In genomic region chr10:51085204-51085603, GRCh38 we compare ENCODE assay signal across 26 cellular contexts. TPM values are rescaled to one million over a fixed set of nuclear protein-coding genes. Genes with fewer than 3 reads are reported as not detected.
DNase-seq lines count a peak whose midpoint lies in the region; ATAC-seq, FAIRE-seq and TF ChIP-seq lines count a peak whose summit lies in the region.
"Had no signal": no experiment of that assay in that cellular context is flagged by ENCODE, and none has a peak within 500 bp of the region (broad histone marks: within the 10 kb centered on the region; RNA-seq: fewer than 3 reads in every experiment).

No MANE protein-coding gene starts in this region.

- CTCF ChIA-PET in SK-N-SH (lab: Yijun Ruan, JAX), result interaction anchor here (2.4 kb wide), 1 partner anchor 21 kb away, joined by 10 read pairs; no protein-coding TSS in a partner anchor

- POLR2A ChIA-PET in SK-N-SH (lab: Yijun Ruan, JAX), result no interaction called here

- H3K79me2 ChIP-seq in neural cell (replicated peaks; ENCODE audit: insufficient read depth, low read length), result no peaks in the 10 kb centered on the region
- no peaks in the 10 kb centered on the region for H3K79me2 ChIP-seq in SK-N-SH (ENCODE audit: insufficient read depth)

- TF ChIP-seq EP300 in neural cell (conservative IDR thresholded peaks at IDR 0.05; ENCODE audit: poor library complexity, severe bottlenecking), result peak; percentile 95
- TF ChIP-seq EP300 in SK-N-SH (IDR thresholded peaks at IDR 0.05; ENCODE audit: borderline replicate concordance in 1 of 2, low read depth in 1 of 2, low read length in 1 of 2), result no peak

- peak; percentile 67 for FAIRE-seq in urothelium cell line (lab: Jason Lieb, UNC)
- FAIRE-seq: A549, D721Med, GM12891, GM18507 had no signal

- H3K9ac ChIP-seq in neural cell (ENCODE audit: low read length), result no peak overlapping the region
- H3K9ac ChIP-seq in SK-N-SH, result no peak overlapping the region
- H3K9ac ChIP-seq: BLaER1 treated with 17β-estradiol and CSF1 and Interleukin-3, amounts not matched to agents 10 nM and 100 nM had no signal

- TF ChIP-seq CTCF in neural cell (IDR thresholded peaks at IDR 0.05; ENCODE audit: poor library complexity, severe bottlenecking), result no peak
- no peak for TF ChIP-seq CTCF in SK-N-SH (IDR thresholded peaks at IDR 0.05)

- ATAC-seq in left ventricle myocardium superior (peak; percentile 33), right cardiac atrium (no peak), HG03108 (IDR thresholded peaks at IDR 0.05; ENCODE audit: unreplicated experiment) (no peak)
- ATAC-seq: A549 had no signal

- 67% methylated on average over 5 of the region's 5 CpGs for WGBS in right cardiac atrium
- WGBS in SK-N-SH (ENCODE audit: low lambda C conversion rate), result 73% methylated on average over 5 of the region's 5 CpGs

- DNase-seq in left ventricle myocardium superior (no peak), right cardiac atrium (no peak), urothelium cell line (ENCODE audit: low spot score) (no peak), SK-N-SH (no peak), retina (no peak)
- DNase-seq: 8988T; ACHN; AML-193; BE2C; CD4-positive, alpha-beta T cell; CD8-positive, alpha-beta memory T cell; DMS 273 treated with DMSO at 0.1 percent for 48 hours; DMS79; EL; GDM1; GOT3; HFFc6 had no signal

- no peak overlapping the region for H3K27ac ChIP-seq in right cardiac atrium (ENCODE audit: low read length)
- no peak overlapping the region for H3K27ac ChIP-seq in neural cell (ENCODE audit: low read length)
- no peak overlapping the region for H3K27ac ChIP-seq in SK-N-SH (ENCODE audit: low read depth in 2 of 2, low read length in 1 of 2)
- H3K27ac ChIP-seq: A549; BLaER1 treated with 17β-estradiol and CSF1 and Interleukin-3, amounts not matched to agents 10 nM and 100 nM had no signal

- peaks cover 2% of the 10 kb centered on the region for H3K4me1 ChIP-seq in right cardiac atrium (ENCODE audit: control insufficient read depth, insufficient read depth, low read length)
- H3K4me1 ChIP-seq in SK-N-SH (ENCODE audit: control insufficient read depth in 1 of 2, insufficient read depth in 2 of 2, low read depth in 1 of 2, low read length in 1 of 2), result no peaks in the 10 kb centered on the region; a peak in 2 of 4 replicates
- H3K4me1 ChIP-seq: A549, BE2C, HAP-1 had no signal

- H3K4me2 ChIP-seq in neural cell (ENCODE audit: low read length), result no peak overlapping the region
- no peak overlapping the region for H3K4me2 ChIP-seq in SK-N-SH
- H3K4me2 ChIP-seq: A549; BLaER1 treated with 17β-estradiol and CSF1 and Interleukin-3, amounts not matched to agents 10 nM and 100 nM had no signal

- H4K20me1 ChIP-seq in neural cell (ENCODE audit: insufficient read depth), result no peaks in the 10 kb centered on the region
- H4K20me1 ChIP-seq in SK-N-SH (ENCODE audit: insufficient read depth), result no peaks in the 10 kb centered on the region
- H4K20me1 ChIP-seq: BLaER1 treated with 17β-estradiol and CSF1 and Interleukin-3, amounts not matched to agents 10 nM and 100 nM had no signal

- H3F3A ChIP-seq in neural cell (ENCODE audit: insufficient read depth, low read length, poor library complexity, severe bottlenecking) (no peaks in the 10 kb centered on the region), SK-N-SH (replicated peaks; ENCODE audit: insufficient read depth) (no peaks in the 10 kb centered on the region)

- TF ChIP-seq RAD21 in neural cell (conservative IDR thresholded peaks at IDR 0.05) (no peak), SK-N-SH (IDR thresholded peaks at IDR 0.05; ENCODE audit: low read length) (no peak)

- H3K4me3 ChIP-seq in right cardiac atrium (ENCODE audit: low read length) (no peak overlapping the region), neural cell (ENCODE audit: low read length) (no peak overlapping the region), SK-N-SH (ENCODE audit: low read depth in 2 of 2, low read length in 1 of 2) (no peak overlapping the region)
- H3K4me3 ChIP-seq: A549; BLaER1 treated with 17β-estradiol and CSF1 and Interleukin-3, amounts not matched to agents 10 nM and 100 nM; HAP-1 had no signal

- H3K9me3 ChIP-seq in right cardiac atrium (ENCODE audit: control insufficient read depth, low read length) (no peaks in the 10 kb centered on the region), neural cell (ENCODE audit: low read length) (no peaks in the 10 kb centered on the region), SK-N-SH (no peaks in the 10 kb centered on the region)
- H3K9me3 ChIP-seq: A549; BE2C; BLaER1 treated with 17β-estradiol and CSF1 and Interleukin-3, amounts not matched to agents 10 nM and 100 nM; HAP-1 had no signal

- intact Hi-C loops in left ventricle myocardium superior (cut with micrococcal nuclease), result no loop called here
- intact Hi-C loops in right cardiac atrium (cut with DNase I), result loop anchor here in 2 of 4 donors (10.0 kb wide), 2 partner anchors 130 to 160 kb away; no protein-coding TSS in a partner anchor

- H2AFZ ChIP-seq in neural cell (ENCODE audit: low read depth, low read length) (no peak overlapping the region), SK-N-SH (ENCODE audit: low read depth) (no peak overlapping the region)

- H3K36me3 ChIP-seq in neural cell (ENCODE audit: insufficient read depth, low read length) (no peaks in the 10 kb centered on the region), SK-N-SH (replicated peaks in 1 of 2; ENCODE audit: control insufficient read depth in 1 of 2, insufficient read depth in 2 of 2, low read length in 1 of 2) (no peaks in the 10 kb centered on the region)
- H3K36me3 ChIP-seq: BE2C; BLaER1 treated with 17β-estradiol and CSF1 and Interleukin-3, amounts not matched to agents 10 nM and 100 nM; HAP-1 had no signal

- H3K9me2 ChIP-seq in neural cell (ENCODE audit: insufficient read depth, low read length) (no peaks in the 10 kb centered on the region), SK-N-SH (no peaks in the 10 kb centered on the region)

- H3K27me3 ChIP-seq in right cardiac atrium (ENCODE audit: control insufficient read depth, insufficient read depth), result no peaks in the 10 kb centered on the region
- no peaks in the 10 kb centered on the region for H3K27me3 ChIP-seq in neural cell (ENCODE audit: insufficient read depth, low read depth, low read length)
- no peaks in the 10 kb centered on the region for H3K27me3 ChIP-seq in SK-N-SH (ENCODE audit: insufficient read depth)
- H3K27me3 ChIP-seq: BE2C; BLaER1 treated with 17β-estradiol and CSF1 and Interleukin-3, amounts not matched to agents 10 nM and 100 nM had no signal

TF ChIP-seq in neural cell, 6 proteins besides CTCF, POLR2A, EP300 and RAD21:
- no peak for TF ChIP-seq MXI1 (conservative IDR thresholded peaks at IDR 0.05; ENCODE audit: poor library complexity, severe bottlenecking)
- peak; percentile 85 for TF ChIP-seq POLR2AphosphoS5 (IDR thresholded peaks at IDR 0.05)

TF ChIP-seq in SK-N-SH, 30 proteins besides CTCF, POLR2A, EP300 and RAD21:
- TF ChIP-seq TEAD4 (IDR thresholded peaks at IDR 0.05; ENCODE audit: borderline replicate concordance, insufficient read depth) (no peak), FOSL2 (IDR thresholded peaks at IDR 0.05; ENCODE audit: borderline replicate concordance, low read depth) (no peak)
TF ChIP-seq in SK-N-SH: peak in this region for 0.

RNA-seq across cellular contexts. Expression of gene PRKG1, which starts 10.9 kb away (rescaled TPM):
- total RNA-seq in left ventricle myocardium superior, result 24.9 TPM
- 10 to 100 TPM; 45.5 to 49.9 (median 48.0) TPM for total RNA-seq in right cardiac atrium
- polyA plus RNA-seq in right cardiac atrium, result 16.6 TPM
- polyA plus RNA-seq in neural cell, result 1.5 and 2.2 TPM in 2 replicates
- 7.3 and 11.6 TPM in 2 replicates for polyA minus RNA-seq in neural cell
- polyA plus RNA-seq in SK-N-SH (2012; rRNA removed), result 4.1 and 4.3 TPM in 2 replicates
- 3.6 and 3.8 TPM in 2 replicates for polyA plus RNA-seq in SK-N-SH (2012; cell fraction: cytosol; rRNA removed)
- polyA plus RNA-seq in SK-N-SH (2012; cell fraction: nucleus; rRNA removed), result 4.3 and 5.6 TPM in 2 replicates
- total RNA-seq: CD8-positive, alpha-beta memory T cell had no signal
- polyA plus RNA-seq: A549; CD14-positive monocyte; CD8-positive, alpha-beta memory T cell had no signal
